ENCODE assay signal across 30 cellular contexts in genomic region chr22:22226448-22227187, GRCh38. TPM values are rescaled to one million over a fixed set of nuclear protein-coding genes. Genes with fewer than 3 reads are reported as not detected.
DNase-seq lines count a peak whose midpoint lies in the region; ATAC-seq, FAIRE-seq and TF ChIP-seq lines count a peak whose summit lies in the region.
"Had no signal": no experiment of that assay in that cellular context is flagged by ENCODE, and none has a peak within 500 bp of the region (broad histone marks: within the 10 kb centered on the region; RNA-seq: fewer than 3 reads in every experiment).

No MANE protein-coding gene starts in this region.

- H3K27ac Mint-ChIP-seq in MCF 10A (ENCODE audit: low read depth, unreplicated experiment), result no peak overlapping the region
- H3K27ac Mint-ChIP-seq: CD4-positive, alpha-beta memory T cell; HFFc6 had no signal

- ATAC-seq in K562 (no peak), left lung (peak; percentile 38), HG03457 (IDR thresholded peaks at IDR 0.05; ENCODE audit: unreplicated experiment) (no peak)

- dilution Hi-C loops in mammary epithelial cell (cut with HindIII; ENCODE audit: low sequenced_read_pairs), result no loop called here

- no peak for TF ChIP-seq EP300 in K562 (IDR thresholded peaks at IDR 0.05; ENCODE audit: low read length)

- DNase-seq in mammary epithelial cell (no peak), MCF 10A (ENCODE audit: unreplicated experiment) (no peak), K562 (ENCODE audit: extremely low read depth in 1 of 4, low spot score in 3 of 4) (no peak), left lung (no peak), small intestine (no peak), SIG-M5 treated with dmso at 0.1 percent for 504 hours (lab: John Stamatoyannopoulos, UW; ENCODE audit: unreplicated experiment) (no peak)
- DNase-seq: 8988T; ACHN; C1 segment of cervical spinal cord; CD4-positive, alpha-beta memory T cell; DMS 273 treated with DMSO at 0.1 percent for 48 hours; DND-41; GOT3; IMR-90; NCI-H1048; NCI-H1417; NCI-H1694 treated with DMSO at 0.1 percent for 48 hours; NCI-H2081; NCI-H2171 treated with DMSO at 0.1 percent for 48 hours; NCI-H345; NCI-H524; NCI-H774; T-helper 1 cell had no signal

- no peaks in the 10 kb centered on the region for H3K79me2 ChIP-seq in mammary epithelial cell (ENCODE audit: insufficient read depth, low read length)
- H3K79me2 ChIP-seq in K562 (ENCODE audit: control insufficient read depth, insufficient read depth, low read length), result no peaks in the 10 kb centered on the region

- no peaks in the 10 kb centered on the region for H3K27me3 ChIP-seq in mammary epithelial cell (ENCODE audit: insufficient read depth, low read length)
- no peaks in the 10 kb centered on the region for H3K27me3 ChIP-seq in BLaER1 treated with 17β-estradiol and CSF1 and Interleukin-3, amounts not matched to agents 10 nM and 100 nM
- H3K27me3 ChIP-seq in K562 (ENCODE audit: control insufficient read depth in 2 of 2, insufficient read depth in 2 of 2, low read length in 2 of 2), result peaks cover 32 to 39% of the 10 kb centered on the region in 2 experiments
- peaks cover 0 to 8% of the 10 kb centered on the region in 2 donors for H3K27me3 ChIP-seq in left lung
- no peaks in the 10 kb centered on the region for H3K27me3 ChIP-seq in small intestine (ENCODE audit: control insufficient read depth in 2 of 2, insufficient read depth in 2 of 2, low read length in 2 of 2)

- in situ Hi-C loops in mammary epithelial cell (cut with MboI; ENCODE audit: low sequenced_read_pairs in 2 of 2) (no loop called here), K562 (cut with MboI) (no loop called here)

- POLR2A ChIA-PET in MCF 10A (lab: Yijun Ruan, JAX), result interaction anchor here (0.7 kb wide), 2 partner anchors 116 to 523 kb away, joined by 3 read pairs; no protein-coding TSS in a partner anchor
- POLR2A ChIA-PET in K562 (lab: Yijun Ruan, JAX), result interaction anchor here (1.0 to 1.7 kb wide), 9 partner anchors 9 to 184 kb away, joined by 3 to 14 read pairs (median 4); no protein-coding TSS in a partner anchor

- H3K9me3 ChIP-seq in mammary epithelial cell (replicated peaks; ENCODE audit: insufficient read depth, low read length) (no peaks in the 10 kb centered on the region), K562 (replicated peaks; ENCODE audit: control insufficient read depth, insufficient read depth, low read depth, low read length) (no peaks in the 10 kb centered on the region), left lung (no peaks in the 10 kb centered on the region), small intestine (ENCODE audit: control insufficient read depth, low read depth) (no peaks in the 10 kb centered on the region)
- H3K9me3 ChIP-seq in BLaER1 treated with 17β-estradiol and CSF1 and Interleukin-3, amounts not matched to agents 10 nM and 100 nM (replicated peaks in 1 of 11), result no peaks in the 10 kb centered on the region
- H3K9me3 ChIP-seq: HAP-1 had no signal

- H3K36me3 Mint-ChIP-seq in MCF 10A (ENCODE audit: insufficient read depth, unreplicated experiment), result no peaks in the 10 kb centered on the region
- H3K36me3 Mint-ChIP-seq: CD4-positive, alpha-beta memory T cell had no signal

- no peaks in the 10 kb centered on the region for H3K9me1 ChIP-seq in K562 (ENCODE audit: control insufficient read depth, insufficient read depth, low read length)

- 21% methylated on average over 6 of the region's 6 CpGs for WGBS in mammary epithelial cell (ENCODE audit: low coverage, missing lambda C conversion rate)
- WGBS in K562 (ENCODE audit: insufficient coverage, low coverage, missing lambda C conversion rate), result 2% methylated on average over 6 of the region's 6 CpGs
- 73 to 83% (median 82%) methylated on average over 6 of the region's 6 CpGs for WGBS in small intestine, 3 donors

- H3K4me3 ChIP-seq in mammary epithelial cell (replicated peaks in 1 of 3; ENCODE audit: insufficient read depth in 1 of 3, low read depth in 2 of 3, low read length in 3 of 3), result no peak overlapping the region
- no peak overlapping the region for H3K4me3 ChIP-seq in BLaER1 treated with 17β-estradiol and CSF1 and Interleukin-3, amounts not matched to agents 10 nM and 100 nM
- no peak overlapping the region for H3K4me3 ChIP-seq in K562
- H3K4me3 ChIP-seq in left lung, result no peak overlapping the region
- H3K4me3 ChIP-seq in small intestine (ENCODE audit: low read depth in 1 of 2, low read length in 2 of 2), result no peak overlapping the region
- H3K4me3 ChIP-seq: HAP-1 had no signal

- H3K4me1 ChIP-seq in mammary epithelial cell (ENCODE audit: insufficient read depth, low read length) (no peaks in the 10 kb centered on the region), K562 (replicated peaks in 1 of 2; ENCODE audit: control insufficient read depth in 2 of 2, insufficient read depth in 2 of 2, low read length in 2 of 2) (no peaks in the 10 kb centered on the region), left lung (no peaks in the 10 kb centered on the region), small intestine (ENCODE audit: control insufficient read depth in 2 of 2, insufficient read depth in 1 of 2, low read depth in 1 of 2, low read length in 1 of 2) (no peaks in the 10 kb centered on the region)
- H3K4me1 ChIP-seq in BLaER1 treated with 17β-estradiol and CSF1 and Interleukin-3, amounts not matched to agents 10 nM and 100 nM, result peaks cover 0 to 50% (median 34%) of the 10 kb centered on the region in 10 experiments; a peak in 17 of 20 replicates
- H3K4me1 ChIP-seq: HAP-1 had no signal

- BruUV-seq in mammary epithelial cell (replicated peaks; lab: Mats Ljungman, UMichigan), result no TSS peak
- no TSS peak for BruUV-seq in MCF 10A (replicated peaks; lab: Mats Ljungman, UMichigan)
- BruUV-seq in K562 (replicated peaks; lab: Mats Ljungman, UMichigan), result no TSS peak

- intact Hi-C loops in mammary epithelial cell (cut with micrococcal nuclease) (no loop called here), MCF 10A (cut with micrococcal nuclease) (no loop called here), K562 (cut with micrococcal nuclease) (no loop called here), left lung (cut with DNase I) (no loop called here)

- TF ChIP-seq RAD21 in K562 (CRISPR knock-in tag; conservative IDR thresholded peaks at IDR 0.05 in 1 of 2, IDR thresholded peaks at IDR 0.05 in 1 of 2), result no peak

- no peak overlapping the region for H3K27ac ChIP-seq in mammary epithelial cell (ENCODE audit: insufficient read depth, low read depth, low read length)
- no peak overlapping the region for H3K27ac ChIP-seq in BLaER1 treated with 17β-estradiol and CSF1 and Interleukin-3, amounts not matched to agents 10 nM and 100 nM
- no peak overlapping the region for H3K27ac ChIP-seq in K562 (ENCODE audit: extremely low read depth, low read depth, low read length)
- H3K27ac ChIP-seq in left lung, result no peak overlapping the region
- H3K27ac ChIP-seq in small intestine (ENCODE audit: low read depth in 1 of 2, low read length in 1 of 2), result no peak overlapping the region
- H3K27ac ChIP-seq: KMS-11 had no signal

- H3K4me3 Mint-ChIP-seq in MCF 10A (ENCODE audit: unreplicated experiment), result no peak overlapping the region
- H3K4me3 Mint-ChIP-seq: CD4-positive, alpha-beta memory T cell; HFFc6 had no signal

- H4K20me1 ChIP-seq in mammary epithelial cell (ENCODE audit: insufficient read depth, low read length) (no peaks in the 10 kb centered on the region), K562 (replicated peaks; ENCODE audit: control insufficient read depth, insufficient read depth, low read length) (peaks cover 5% of the 10 kb centered on the region; the same call in 1 of the 2 replicates)
- H4K20me1 ChIP-seq in BLaER1 treated with 17β-estradiol and CSF1 and Interleukin-3, amounts not matched to agents 10 nM and 100 nM, result no peaks in the 10 kb centered on the region; a peak in 1 of 22 replicates

- no peaks in the 10 kb centered on the region for H3K4me1 Mint-ChIP-seq in MCF 10A (ENCODE audit: insufficient read depth, unreplicated experiment)
- H3K4me1 Mint-ChIP-seq: CD4-positive, alpha-beta memory T cell had no signal

- no peaks in the 10 kb centered on the region for H3K36me3 ChIP-seq in mammary epithelial cell (ENCODE audit: insufficient read depth, low read length)
- H3K36me3 ChIP-seq in BLaER1 treated with 17β-estradiol and CSF1 and Interleukin-3, amounts not matched to agents 10 nM and 100 nM, result no peaks in the 10 kb centered on the region
- H3K36me3 ChIP-seq in K562 (ENCODE audit: control insufficient read depth, insufficient read depth, low read length), result no peaks in the 10 kb centered on the region
- no peaks in the 10 kb centered on the region for H3K36me3 ChIP-seq in left lung
- no peaks in the 10 kb centered on the region for H3K36me3 ChIP-seq in small intestine (ENCODE audit: control insufficient read depth in 2 of 2, insufficient read depth in 2 of 2, low read length in 2 of 2)
- H3K36me3 ChIP-seq: HAP-1 had no signal

- CTCF ChIA-PET in mammary epithelial cell (lab: Charles Lee; ENCODE audit: low non-redundant PET) (interaction anchor here (0.6 to 0.7 kb wide), 2 partner anchors 19 to 95 kb away, joined by 3 to 20 read pairs; no protein-coding TSS in a partner anchor), MCF 10A (lab: Yijun Ruan, JAX) (interaction anchor here (0.8 to 1.0 kb wide), 2 partner anchors 25 to 116 kb away, joined by 3 to 4 read pairs; no protein-coding TSS in a partner anchor), K562 (lab: Yijun Ruan, JAX; ENCODE audit: low intra/inter-chr PET ratio) (no interaction called here)

- H3K9ac ChIP-seq in mammary epithelial cell (ENCODE audit: insufficient read depth, low read length), result no peak overlapping the region
- no peak overlapping the region for H3K9ac ChIP-seq in BLaER1 treated with 17β-estradiol and CSF1 and Interleukin-3, amounts not matched to agents 10 nM and 100 nM
- no peak overlapping the region for H3K9ac ChIP-seq in K562 (ENCODE audit: insufficient read depth in 1 of 2, low read depth in 2 of 2, low read length in 2 of 2)
- H3K9ac ChIP-seq: KMS-11 had no signal

- H2AFZ ChIP-seq in mammary epithelial cell (ENCODE audit: low read depth, low read length), result peak overlapping the region; percentile 48
- H2AFZ ChIP-seq in K562 (ENCODE audit: low read depth, low read length), result no peak overlapping the region

- TF ChIP-seq POLR2A in K562 (conservative IDR thresholded peaks at IDR 0.05), result no peak

- no peaks in the 10 kb centered on the region for H3K9me3 Mint-ChIP-seq in MCF 10A (ENCODE audit: unreplicated experiment)
- H3K9me3 Mint-ChIP-seq: CD4-positive, alpha-beta memory T cell; HFFc6 had no signal

- H3K4me2 ChIP-seq in mammary epithelial cell (ENCODE audit: insufficient read depth, low read depth, low read length) (no peak overlapping the region), K562 (ENCODE audit: insufficient read depth, low read length) (no peak overlapping the region)
- peak overlapping the region in 8 of 11 experiments; percentile 0 to 55 (median 32); a peak in 10 of 22 replicates for H3K4me2 ChIP-seq in BLaER1 treated with 17β-estradiol and CSF1 and Interleukin-3, amounts not matched to agents 10 nM and 100 nM
- H3K4me2 ChIP-seq: KMS-11 had no signal

- no peak for TF ChIP-seq CTCF in mammary epithelial cell (conservative IDR thresholded peaks at IDR 0.05 in 1 of 2, IDR thresholded peaks at IDR 0.05 in 1 of 2; ENCODE audit: extremely low read depth in 1 of 2, insufficient read depth in 1 of 2, low read depth in 1 of 2, low read length in 2 of 2)
- no peak for TF ChIP-seq CTCF in MCF 10A (IDR thresholded peaks at IDR 0.05; ENCODE audit: unreplicated experiment)
- TF ChIP-seq CTCF in K562 (IDR thresholded peaks at IDR 0.05 in 2 of 3, conservative IDR thresholded peaks at IDR 0.05 in 1 of 3; ENCODE audit: insufficient read depth in 2 of 3, low read depth in 1 of 3, low read length in 3 of 3), result no peak
- no peak for TF ChIP-seq CTCF in left lung (IDR thresholded peaks at IDR 0.05)

- peaks cover 17% of the 10 kb centered on the region for H3K27me3 Mint-ChIP-seq in MCF 10A (ENCODE audit: insufficient read depth, unreplicated experiment)

- no peak for FAIRE-seq in K562 (lab: Jason Lieb, UNC)
- no peak for FAIRE-seq in small intestine (lab: Jason Lieb, UNC)
- FAIRE-seq: GM12892 had no signal

RNA-seq across cellular contexts. Expression of gene VPREB1, which starts 18.0 kb away (rescaled TPM):
- not detected for total RNA-seq in mammary epithelial cell
- polyA plus RNA-seq in mammary epithelial cell, result not detected
- not detected for polyA minus RNA-seq in mammary epithelial cell
- not detected in 2 replicates for total RNA-seq in MCF 10A (2022)
- total RNA-seq in K562 (2011; cell fraction: chromatin; rRNA removed; ENCODE audit: low replicate concordance), result not detected in 2 replicates
- total RNA-seq in K562 (2011; cell fraction: nucleolus; rRNA removed), result not detected in 2 replicates
- total RNA-seq in K562 (2011; cell fraction: nucleoplasm; rRNA removed), result not detected in 2 replicates
- total RNA-seq in K562 (2014; rRNA removed), result not detected in 2 replicates
- not detected in 2 replicates for total RNA-seq in K562 (2014; rRNA removed; fragmentation: Illumina TruSeq; extraction: Trizol)
- not detected in 2 replicates for total RNA-seq in K562 (2015; rRNA removed; fragmentation: Illumina TruSeq; extraction: Trizol)
- total RNA-seq in K562 (2021), result not detected in 2 replicates
- not detected in 2 replicates for polyA plus RNA-seq in K562 (2011; rRNA removed)
- not detected in 2 replicates for polyA plus RNA-seq in K562 (2011; cell fraction: cytosol; rRNA removed)
- polyA plus RNA-seq in K562 (2011; cell fraction: nucleus; rRNA removed), result not detected in 2 replicates
- not detected in 2 replicates for polyA plus RNA-seq in K562 (2012)
- polyA plus RNA-seq in K562 (2014; fragmentation: Illumina TruSeq; extraction: Trizol), result not detected in 2 replicates
- not detected for polyA plus RNA-seq in K562 (2014; fragmentation: Nextera tagmentation; extraction: Ambion mirVana)
- not detected in 2 replicates for polyA plus RNA-seq in K562 (2014; rRNA removed)
- polyA minus RNA-seq in K562 (2011; rRNA and poly(A)+ RNA removed), result not detected in 2 replicates
- not detected in 2 replicates for polyA minus RNA-seq in K562 (2011; cell fraction: cytosol; rRNA and poly(A)+ RNA removed)
- not detected in 2 replicates for polyA minus RNA-seq in K562 (2011; cell fraction: nucleus; rRNA and poly(A)+ RNA removed)
- total RNA-seq in left lung, result not detected
- under 1 TPM in 1 of 3 donors, not detected in 2; 0.13 TPM for polyA plus RNA-seq in small intestine
- total RNA-seq: CD4-positive, alpha-beta memory T cell; HFFc6; IMR-90; SK-MEL-5 had no signal
- polyA plus RNA-seq: CD4-positive, alpha-beta memory T cell; IMR-90 had no signal

Comparison
In these comparisons a context has a peak if more than half of its experiments do, and no peak if none do; other contexts are left out.
1. H3K4me2 ChIP-seq: peak in BLaER1 treated with 17β-estradiol and CSF1 and Interleukin-3, amounts not matched to agents 10 nM and 100 nM (8 of 11); none in mammary epithelial cell (single experiment) and K562 (single experiment).